Comparison of ENCODE assay signal across 13 cellular contexts in genomic region chr9:99466104-99466503, GRCh38.
DNase-seq lines count a peak whose midpoint lies in the region; ATAC-seq and TF ChIP-seq lines count a peak whose summit lies in the region.
"Had no signal": no experiment of that assay in that cellular context is flagged by ENCODE, and none has a peak within 500 bp of the region (broad histone marks: within the 10 kb centered on the region; RNA-seq: fewer than 3 reads in every experiment).

No MANE protein-coding gene starts in this region.

- H3K79me2 ChIP-seq in mammary epithelial cell (ENCODE audit: insufficient read depth, low read length) = no peaks in the 10 kb centered on the region

- CTCF ChIA-PET in A673 (lab: Charles Lee) (no interaction called here), mammary epithelial cell (lab: Charles Lee; ENCODE audit: low non-redundant PET) (no interaction called here)

- no peak overlapping the region for H3K27ac Mint-ChIP-seq in endodermal cell
- peak overlapping the region; percentile 69 for H3K27ac Mint-ChIP-seq in stimulated activated memory B cell treated with anti-CD40 and anti-IgM and Interleukin-4, amounts not matched to agents 10 μg/mL and 1 μg/mL and 100 μg/mL, for 72 hours

- no peak overlapping the region for H3K4me2 ChIP-seq in mammary epithelial cell (ENCODE audit: insufficient read depth, low read depth, low read length)

- H4K20me1 ChIP-seq in mammary epithelial cell (ENCODE audit: insufficient read depth, low read length) = no peaks in the 10 kb centered on the region

- in situ Hi-C loops in mammary epithelial cell (cut with MboI; ENCODE audit: low sequenced_read_pairs in 2 of 2) = loop anchor here in 1 of 2 donors (25.0 kb wide), 1 partner anchor 1154 kb away; no protein-coding TSS in a partner anchor

- H3K4me3 ChIP-seq in A673 (ENCODE audit: low read depth, low read length, poor library complexity, severe bottlenecking) (no peak overlapping the region), endodermal cell (ENCODE audit: low read length) (no peak overlapping the region), mammary epithelial cell (replicated peaks in 1 of 3; ENCODE audit: insufficient read depth in 1 of 3, low read depth in 2 of 3, low read length in 3 of 3) (no peak overlapping the region)

- H3K36me3 ChIP-seq in A673 (ENCODE audit: insufficient read depth, low read length, poor library complexity, severe bottlenecking) = no peaks in the 10 kb centered on the region
- H3K36me3 ChIP-seq in endodermal cell (ENCODE audit: control insufficient read depth, insufficient read depth, low read length) = no peaks in the 10 kb centered on the region
- H3K36me3 ChIP-seq in mammary epithelial cell (ENCODE audit: insufficient read depth, low read length) = no peaks in the 10 kb centered on the region

- dilution Hi-C loops in mammary epithelial cell (cut with HindIII; ENCODE audit: low sequenced_read_pairs) = no loop called here

- H3K9ac ChIP-seq in endodermal cell (ENCODE audit: extremely low read depth, low read length, poor library complexity, severe bottlenecking) (no peak overlapping the region), mammary epithelial cell (ENCODE audit: insufficient read depth, low read length) (no peak overlapping the region)

- H3K27me3 ChIP-seq in A673 (replicated peaks; ENCODE audit: insufficient read depth, low read depth, low read length, poor library complexity) (no peaks in the 10 kb centered on the region), endodermal cell (ENCODE audit: control insufficient read depth, insufficient read depth, low read length, poor library complexity, severe bottlenecking) (peaks cover 5% of the 10 kb centered on the region), mammary epithelial cell (ENCODE audit: insufficient read depth, low read length) (no peaks in the 10 kb centered on the region)

- peak; percentile 18 for DNase-seq in A673 (ENCODE audit: low spot score)
- peak; percentile 18 for DNase-seq in NCI-H2171 (lab: John Stamatoyannopoulos, UW)
- no peak for DNase-seq in endodermal cell
- DNase-seq in left lobe of liver (ENCODE audit: low spot score) = no peak
- DNase-seq in HuH-7 (ENCODE audit: low spot score) = no peak
- no peak for DNase-seq in mammary epithelial cell
- DNase-seq: DND-41, GOT3, KBM-7, NCI-H187 treated with DMSO at 0.1 percent for 48 hours, NCI-H510A had no signal

- WGBS in endodermal cell (ENCODE audit: insufficient coverage in 1 of 2, insufficient read length in 1 of 2), 2 experiments = 45 to 60% methylated on average over 1 of the region's 1 CpG
- WGBS in mammary epithelial cell (ENCODE audit: low coverage, missing lambda C conversion rate) = 71% methylated on average over 1 of the region's 1 CpG

- POLR2A ChIA-PET in A673 (lab: Charles Lee; ENCODE audit: low non-redundant PET) = no interaction called here

- peaks cover 16% of the 10 kb centered on the region for H3K9me3 Mint-ChIP-seq in endodermal cell
- H3K9me3 Mint-ChIP-seq in stimulated activated memory B cell treated with anti-CD40 and anti-IgM and Interleukin-4, amounts not matched to agents 10 μg/mL and 1 μg/mL and 100 μg/mL, for 72 hours = no peaks in the 10 kb centered on the region

- peaks cover 46% of the 10 kb centered on the region for H3K4me1 Mint-ChIP-seq in endodermal cell
- peaks cover 20% of the 10 kb centered on the region for H3K4me1 Mint-ChIP-seq in stimulated activated memory B cell treated with anti-CD40 and anti-IgM and Interleukin-4, amounts not matched to agents 10 μg/mL and 1 μg/mL and 100 μg/mL, for 72 hours

- H3K4me1 ChIP-seq in A673 (ENCODE audit: insufficient read depth, low read length, poor library complexity, severe bottlenecking) (peaks cover 37% of the 10 kb centered on the region), endodermal cell (ENCODE audit: control insufficient read depth, insufficient read depth, low read length) (peaks cover 12% of the 10 kb centered on the region), mammary epithelial cell (ENCODE audit: insufficient read depth, low read length) (no peaks in the 10 kb centered on the region)

- H3K4me3 Mint-ChIP-seq in endodermal cell = no peak overlapping the region
- H3K4me3 Mint-ChIP-seq in stimulated activated memory B cell treated with anti-CD40 and anti-IgM and Interleukin-4, amounts not matched to agents 10 μg/mL and 1 μg/mL and 100 μg/mL, for 72 hours = no peak overlapping the region

- H3K27me3 Mint-ChIP-seq in endodermal cell (ENCODE audit: insufficient read depth) = peaks cover 18% of the 10 kb centered on the region
- no peaks in the 10 kb centered on the region for H3K27me3 Mint-ChIP-seq in stimulated activated memory B cell treated with anti-CD40 and anti-IgM and Interleukin-4, amounts not matched to agents 10 μg/mL and 1 μg/mL and 100 μg/mL, for 72 hours

- TF ChIP-seq CTCF in A673 (conservative IDR thresholded peaks at IDR 0.05; ENCODE audit: low read depth, low read length) (no peak), endodermal cell (conservative IDR thresholded peaks at IDR 0.05) (no peak), mammary epithelial cell (conservative IDR thresholded peaks at IDR 0.05 in 1 of 2, IDR thresholded peaks at IDR 0.05 in 1 of 2; ENCODE audit: extremely low read depth in 1 of 2, insufficient read depth in 1 of 2, low read depth in 1 of 2, low read length in 2 of 2) (no peak)

- intact Hi-C loops in A673 (cut with micrococcal nuclease; ENCODE audit: unreplicated experiment) (no loop called here), mammary epithelial cell (cut with micrococcal nuclease) (no loop called here)

- no peak overlapping the region for H2AFZ ChIP-seq in mammary epithelial cell (ENCODE audit: low read depth, low read length)

- BruUV-seq in A673 (replicated peaks; lab: Mats Ljungman, UMichigan) (no TSS peak), mammary epithelial cell (replicated peaks; lab: Mats Ljungman, UMichigan) (no TSS peak)

- H3K9me3 ChIP-seq in A673 (ENCODE audit: low read depth, low read length, poor library complexity, severe bottlenecking) (no peaks in the 10 kb centered on the region), endodermal cell (ENCODE audit: control insufficient read depth, low read length) (no peaks in the 10 kb centered on the region), mammary epithelial cell (replicated peaks; ENCODE audit: insufficient read depth, low read length) (no peaks in the 10 kb centered on the region)

- H3K27ac ChIP-seq in A673 (ENCODE audit: low read depth, low read length, poor library complexity, severe bottlenecking) (peak overlapping the region; percentile 78), endodermal cell (ENCODE audit: low read depth, low read length) (peak overlapping the region; percentile 1), mammary epithelial cell (ENCODE audit: insufficient read depth, low read depth, low read length) (no peak overlapping the region)

- ATAC-seq in stimulated activated memory B cell treated with anti-CD40 and anti-IgM and Interleukin-4, amounts not matched to agents 10 μg/mL and 1 μg/mL and 100 μg/mL, for 72 hours = no peak
- ATAC-seq in GM21528 (IDR thresholded peaks at IDR 0.05; ENCODE audit: low FRiP score, unreplicated experiment) (no peak), left lobe of liver (no peak)

- H3K36me3 Mint-ChIP-seq in endodermal cell (ENCODE audit: low read depth) = no peaks in the 10 kb centered on the region
- H3K36me3 Mint-ChIP-seq in stimulated activated memory B cell treated with anti-CD40 and anti-IgM and Interleukin-4, amounts not matched to agents 10 μg/mL and 1 μg/mL and 100 μg/mL, for 72 hours = peaks cover 13% of the 10 kb centered on the region

Comparison
In these comparisons a context has a peak if more than half of its experiments do, and no peak if none do; other contexts are left out.
1. DNase-seq: peak in A673 (single experiment) and NCI-H2171 (single experiment); none in endodermal cell (single experiment), left lobe of liver (single experiment), HuH-7 (single experiment) and mammary epithelial cell (single experiment).